ENCODE assay signal across 11 cellular contexts in the genomic region with DNA sequence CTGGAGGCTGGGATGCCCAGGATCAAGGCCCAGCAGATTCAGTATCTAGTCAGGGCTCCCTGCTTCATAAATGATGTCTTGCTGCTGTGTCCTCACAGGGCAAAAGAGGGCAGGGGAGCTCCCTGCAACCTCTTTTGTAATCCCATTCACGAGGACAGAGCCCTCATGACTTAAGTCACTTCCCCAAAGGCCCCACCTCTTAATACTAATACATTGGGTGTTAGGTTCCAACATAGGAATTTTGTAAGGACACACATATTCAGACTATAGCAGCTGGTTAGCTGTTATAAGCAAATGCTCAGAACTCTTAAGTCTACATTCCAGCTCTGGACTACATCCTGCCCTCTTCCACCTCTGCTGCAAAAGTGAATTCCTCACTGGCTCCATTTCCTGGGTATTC.
DNase-seq lines count a peak whose midpoint lies in the region; ATAC-seq and TF ChIP-seq lines count a peak whose summit lies in the region.
"Had no signal": no experiment of that assay in that cellular context is flagged by ENCODE, and none has a peak within 500 bp of the region (broad histone marks: within the 10 kb centered on the region; RNA-seq: fewer than 3 reads in every experiment).

No MANE protein-coding gene starts in this region.

- H3K4me3 Mint-ChIP-seq in activated naive CD8-positive, alpha-beta T cell: no peak overlapping the region
- H3K4me3 Mint-ChIP-seq in activated naive CD8-positive, alpha-beta T cell treated with anti-CD3 and anti-CD28 coated beads, Interleukin-2, amount 50 U/mL, for 24 hours: no peak overlapping the region
- H3K4me3 Mint-ChIP-seq: H9 had no signal

- H3K4me3 ChIP-seq in gastrocnemius medialis (no peak overlapping the region), stomach (no peak overlapping the region)

- intact Hi-C loops in gastrocnemius medialis (cut with DNase I; ENCODE audit: low total_unique reads) (no loop called here), stomach (cut with DNase I; ENCODE audit: low total_unique reads) (no loop called here)

- no peaks in the 10 kb centered on the region for H3K27me3 Mint-ChIP-seq in activated naive CD8-positive, alpha-beta T cell
- H3K27me3 Mint-ChIP-seq in activated naive CD8-positive, alpha-beta T cell treated with anti-CD3 and anti-CD28 coated beads, Interleukin-2, amount 50 U/mL, for 24 hours: no peaks in the 10 kb centered on the region

- in situ Hi-C loops in gastrocnemius medialis (cut with MboI; ENCODE audit: low sequenced_read_pairs in 4 of 4): loop anchor here in 1 of 4 donors (10.0 kb wide), 1 partner anchor 85 kb away; no protein-coding TSS in a partner anchor

- no peaks in the 10 kb centered on the region for H3K9me3 Mint-ChIP-seq in activated naive CD8-positive, alpha-beta T cell (ENCODE audit: low read depth)
- no peaks in the 10 kb centered on the region for H3K9me3 Mint-ChIP-seq in activated naive CD8-positive, alpha-beta T cell treated with anti-CD3 and anti-CD28 coated beads, Interleukin-2, amount 50 U/mL, for 24 hours
- H3K9me3 Mint-ChIP-seq: H9 had no signal

- 38 to 100% (median 62%) methylated on average over 1 of the region's 1 CpG for WGBS in stomach, 5 donors

- peaks cover 43% of the 10 kb centered on the region for H3K4me1 Mint-ChIP-seq in activated naive CD8-positive, alpha-beta T cell (ENCODE audit: low read depth)
- H3K4me1 Mint-ChIP-seq in activated naive CD8-positive, alpha-beta T cell treated with anti-CD3 and anti-CD28 coated beads, Interleukin-2, amount 50 U/mL, for 24 hours: peaks cover 60% of the 10 kb centered on the region

- peaks cover 13% of the 10 kb centered on the region for H3K36me3 Mint-ChIP-seq in activated naive CD8-positive, alpha-beta T cell
- peaks cover 14% of the 10 kb centered on the region for H3K36me3 Mint-ChIP-seq in activated naive CD8-positive, alpha-beta T cell treated with anti-CD3 and anti-CD28 coated beads, Interleukin-2, amount 50 U/mL, for 24 hours (ENCODE audit: low read depth)

- TF ChIP-seq CTCF in gastrocnemius medialis (IDR thresholded peaks at IDR 0.05 in 4 of 5, conservative IDR thresholded peaks at IDR 0.05 in 1 of 5) (no peak), stomach (IDR thresholded peaks at IDR 0.05) (no peak)

- peaks cover 35 to 44% of the 10 kb centered on the region in 2 donors for H3K4me1 ChIP-seq in gastrocnemius medialis
- peaks cover 0 to 10% (median 7%) of the 10 kb centered on the region in 4 donors for H3K4me1 ChIP-seq in stomach

- DNase-seq in activated naive CD8-positive, alpha-beta T cell treated with anti-CD3 and anti-CD28 coated beads, Interleukin-2, amount 50 U/mL, for 24 hours: no peak
- DNase-seq in amniotic epithelial cell (ENCODE audit: low read depth): peak; percentile 23
- DNase-seq in gastrocnemius medialis: peak; percentile 22 to 53
- no peak for DNase-seq in stomach
- DNase-seq in NCI-H1436 treated with DMSO at 0.1 percent for 48 hours (lab: John Stamatoyannopoulos, UW): no peak
- DNase-seq: H9, NCI-H2081 had no signal

- no peaks in the 10 kb centered on the region for H3K27me3 ChIP-seq in gastrocnemius medialis
- H3K27me3 ChIP-seq in stomach: no peaks in the 10 kb centered on the region

- no peak for TF ChIP-seq EP300 in stomach (IDR thresholded peaks at IDR 0.05)

- H3K27ac ChIP-seq in gastrocnemius medialis (peak overlapping the region; percentile 0 to 51 (median 20)), stomach (no peak overlapping the region)
- H3K27ac ChIP-seq: VCaP had no signal

- H3K9me3 ChIP-seq in gastrocnemius medialis (no peaks in the 10 kb centered on the region), stomach (no peaks in the 10 kb centered on the region)

- ATAC-seq in activated naive CD8-positive, alpha-beta T cell treated with anti-CD3 and anti-CD28 coated beads, Interleukin-2, amount 50 U/mL, for 24 hours: no peak
- ATAC-seq in HG02885 (IDR thresholded peaks at IDR 0.05; ENCODE audit: poor library complexity, unreplicated experiment) (peak; percentile 23), gastrocnemius medialis (peak; percentile 65 to 81), GM19023 (IDR thresholded peaks at IDR 0.05; ENCODE audit: unreplicated experiment) (no peak)

- TF ChIP-seq POLR2A in gastrocnemius medialis (IDR thresholded peaks at IDR 0.05) (peak in 1 of 2 donors; percentile 7), stomach (IDR thresholded peaks at IDR 0.05) (no peak)

- no peaks in the 10 kb centered on the region for H3K36me3 ChIP-seq in gastrocnemius medialis
- H3K36me3 ChIP-seq in stomach: peaks cover 0 to 19% (median 16%) of the 10 kb centered on the region in 4 donors

- H3K27ac Mint-ChIP-seq in activated naive CD8-positive, alpha-beta T cell: peak overlapping the region; percentile 25
- H3K27ac Mint-ChIP-seq in activated naive CD8-positive, alpha-beta T cell treated with anti-CD3 and anti-CD28 coated beads, Interleukin-2, amount 50 U/mL, for 24 hours: no peak overlapping the region

Comparison
In these comparisons a context has a peak if more than half of its experiments do, and no peak if none do; other contexts are left out.
1. ATAC-seq: peak in HG02885 (single experiment) and gastrocnemius medialis (2 of 2); none in activated naive CD8-positive, alpha-beta T cell treated with anti-CD3 and anti-CD28 coated beads, Interleukin-2, amount 50 U/mL, for 24 hours (single experiment) and GM19023 (single experiment).
2. DNase-seq: peak in amniotic epithelial cell (single experiment) and gastrocnemius medialis (2 of 2); none in activated naive CD8-positive, alpha-beta T cell treated with anti-CD3 and anti-CD28 coated beads, Interleukin-2, amount 50 U/mL, for 24 hours (single experiment), stomach (single experiment) and NCI-H1436 treated with DMSO at 0.1 percent for 48 hours (single experiment).
3. H3K27ac ChIP-seq: peak in gastrocnemius medialis (4 of 4); none in stomach (0 of 5).